ENCODE assay signal across 26 cellular contexts in genomic region chr5:137730331-137730730, GRCh38. TPM values are rescaled to one million over a fixed set of nuclear protein-coding genes. Genes with fewer than 3 reads are reported as not detected.
DNase-seq lines count a peak whose midpoint lies in the region; ATAC-seq, FAIRE-seq and TF ChIP-seq lines count a peak whose summit lies in the region.
"Had no signal": no experiment of that assay in that cellular context is flagged by ENCODE, and none has a peak within 500 bp of the region (broad histone marks: within the 10 kb centered on the region; RNA-seq: fewer than 3 reads in every experiment).

No MANE protein-coding gene starts in this region.

- H2BK5ac ChIP-seq in H9 (ENCODE audit: insufficient read length, low read length), result no peak overlapping the region

- H2BK15ac ChIP-seq in H9 (ENCODE audit: low read depth, low read length), result no peak overlapping the region

- no peak for FAIRE-seq in bronchial epithelial cell (lab: Jason Lieb, UNC)
- FAIRE-seq in HTR-8/SVneo (lab: Jason Lieb, UNC), result no peak
- FAIRE-seq: endometrium, H54, kidney had no signal

- no peak overlapping the region for H2BK20ac ChIP-seq in H9 (ENCODE audit: low read depth, low read length, poor library complexity, severe bottlenecking)

- H3K9ac ChIP-seq in H9 (ENCODE audit: extremely low read depth, insufficient read length, low read length), result no peak overlapping the region

- H3K56ac ChIP-seq in H9 (ENCODE audit: insufficient read length, low read depth, low read length), result no peak overlapping the region

- no peak overlapping the region for H2AK5ac ChIP-seq in H9 (ENCODE audit: insufficient read length, low read length)

- H3K4me1 Mint-ChIP-seq in H9, result peaks cover 3% of the 10 kb centered on the region in 2 experiments; a peak in 3 of 4 replicates

- peaks cover 1% of the 10 kb centered on the region for H3K23me2 ChIP-seq in H9 (ENCODE audit: insufficient read length, low read depth, low read length, poor library complexity, severe bottlenecking)

- no peak overlapping the region for H3T11ph ChIP-seq in H9 (ENCODE audit: low read length)

- TF ChIP-seq CTCF in bronchial epithelial cell (IDR thresholded peaks at IDR 0.05; ENCODE audit: insufficient read depth, low read length, severe bottlenecking) (no peak), H9 (conservative IDR thresholded peaks at IDR 0.05) (no peak)

- no peaks in the 10 kb centered on the region; a peak in 1 of 7 replicates for H3K36me3 Mint-ChIP-seq in H9 (ENCODE audit: insufficient read depth in 1 of 3, low read depth in 3 of 3)
- H3K36me3 Mint-ChIP-seq: naive B cell had no signal

- no peak overlapping the region for H3K4me3 ChIP-seq in bronchial epithelial cell (ENCODE audit: low read depth, low read length)
- H3K4me3 ChIP-seq: body of pancreas had no signal

- peaks cover 6% of the 10 kb centered on the region for H3K79me1 ChIP-seq in H9 (ENCODE audit: insufficient read depth, low read depth, low read length, poor library complexity, severe bottlenecking)

- no peaks in the 10 kb centered on the region for H3K9me3 Mint-ChIP-seq in H9
- H3K9me3 Mint-ChIP-seq: activated naive CD4-positive, alpha-beta T cell treated with anti-CD3 and anti-CD28 coated beads for 36 hours; CD4-positive, alpha-beta T cell; naive B cell had no signal

- H3K23ac ChIP-seq in H9 (ENCODE audit: insufficient read length, low read depth, low read length), result no peak overlapping the region

- no peaks in the 10 kb centered on the region for H3K9me3 ChIP-seq in H9 (ENCODE audit: control insufficient read depth, low read depth, low read length)
- H3K9me3 ChIP-seq: body of pancreas had no signal

- H3K14ac ChIP-seq in H9 (ENCODE audit: insufficient read depth, low read length), result no peak overlapping the region

- H3K79me2 ChIP-seq in H9 (ENCODE audit: insufficient read depth, low read length), result peaks cover 13% of the 10 kb centered on the region

- H3K4me3 Mint-ChIP-seq in H9, result no peak overlapping the region
- H3K4me3 Mint-ChIP-seq: activated CD8-positive, alpha-beta T cell treated with anti-CD3 and anti-CD28 coated beads, Interleukin-2, amount 10 ng/mL, durations not matched to agents 7 days and 5 days; activated naive CD4-positive, alpha-beta T cell treated with anti-CD3 and anti-CD28 coated beads for 36 hours; CD4-positive, alpha-beta T cell; naive B cell had no signal

- DNase-seq in AG08396 (ENCODE audit: low spot score), result peak; percentile 26
- DNase-seq in HS-5 (ENCODE audit: low read depth), result peak; percentile 40
- peak; percentile 96 for DNase-seq in bronchial epithelial cell (ENCODE audit: low read depth)
- DNase-seq in kidney glomerular epithelial cell (lab: John Stamatoyannopoulos, UW), result peak; percentile 40
- DNase-seq in HTR-8/SVneo (ENCODE audit: insufficient read length, low spot score), result no peak
- no peak for DNase-seq in H9
- DNase-seq: activated CD4-positive, CD25-positive, alpha-beta regulatory T cell; activated CD8-positive, alpha-beta T cell treated with anti-CD3 and anti-CD28 coated beads, Interleukin-2, amount 10 ng/mL, durations not matched to agents 7 days and 5 days; activated naive CD4-positive, alpha-beta T cell treated with anti-CD3 and anti-CD28 coated beads for 36 hours; activated T-cell treated with anti-CD3 and anti-CD28 coated beads, Interleukin-2, amount 50 U/mL, for 1 hour; body of pancreas; CD4-positive, alpha-beta T cell; cortex of kidney; DMS153; hypothalamus; kidney; naive B cell; NCI-H524 treated with DMSO at 0.1 percent for 48 hours; occipital lobe; stimulated activated CD4-positive, alpha-beta T cell treated with anti-CD3 and anti-CD28 coated beads, Interleukin-12 subunit alpha, Interleukin-12 subunit beta, amount 100 ng/mL, for 4 hours; T1000 had no signal

- no peak overlapping the region for H2BK12ac ChIP-seq in H9 (ENCODE audit: insufficient read length, low read depth, low read length)

- no peak overlapping the region for H4K91ac ChIP-seq in H9 (ENCODE audit: insufficient read length, low read depth, low read length)

- H3K27ac Mint-ChIP-seq in H9, result no peak overlapping the region
- H3K27ac Mint-ChIP-seq: activated CD8-positive, alpha-beta T cell treated with anti-CD3 and anti-CD28 coated beads, Interleukin-2, amount 10 ng/mL, durations not matched to agents 7 days and 5 days; activated naive CD4-positive, alpha-beta T cell treated with anti-CD3 and anti-CD28 coated beads for 36 hours; CD4-positive, alpha-beta T cell had no signal

- no peaks in the 10 kb centered on the region for H3K36me3 ChIP-seq in bronchial epithelial cell (ENCODE audit: control insufficient read depth, insufficient read depth, low read length)

- no peak overlapping the region for H3K27ac ChIP-seq in H9 (ENCODE audit: insufficient read length, low read depth, low read length)
- H3K27ac ChIP-seq: body of pancreas had no signal

- H3K4ac ChIP-seq in H9 (ENCODE audit: low read depth, low read length), result no peak overlapping the region

- H3K27me3 ChIP-seq in bronchial epithelial cell (ENCODE audit: control insufficient read depth, insufficient read depth, low read length) (no peaks in the 10 kb centered on the region), H9 (ENCODE audit: insufficient read depth, low read length) (no peaks in the 10 kb centered on the region)
- H3K27me3 ChIP-seq: body of pancreas had no signal

- H2BK120ac ChIP-seq in H9 (ENCODE audit: low read depth, low read length, poor library complexity, severe bottlenecking), result no peak overlapping the region

- H4K5ac ChIP-seq in H9 (ENCODE audit: insufficient read length, low read depth, low read length), result no peak overlapping the region

- no peak for ATAC-seq in HG03095 (IDR thresholded peaks at IDR 0.05; ENCODE audit: unreplicated experiment)
- no peak for ATAC-seq in HG03175 (IDR thresholded peaks at IDR 0.05; ENCODE audit: unreplicated experiment)
- ATAC-seq: activated CD8-positive, alpha-beta T cell treated with anti-CD3 and anti-CD28 coated beads, Interleukin-2, amount 10 ng/mL, durations not matched to agents 7 days and 5 days; body of pancreas; SK-N-SH treated with all-trans-retinoic acid at 6 μM for 48 hours had no signal

- H3K4me1 ChIP-seq in H9 (ENCODE audit: insufficient read depth, low read length), result peaks cover 8% of the 10 kb centered on the region; the same call in 1 of the 2 replicates

- no peak overlapping the region for H4K8ac ChIP-seq in H9 (replicated peaks; ENCODE audit: insufficient read length, low read depth, low read length)

- no peak overlapping the region for H3K4me2 ChIP-seq in H9 (ENCODE audit: insufficient read depth, insufficient read length, low read length)

- no peak overlapping the region for H3K18ac ChIP-seq in H9 (ENCODE audit: insufficient read length, low read depth, low read length)

- no peak overlapping the region for H2AFZ ChIP-seq in H9 (ENCODE audit: low read length)

- H3K27me3 Mint-ChIP-seq in H9 (ENCODE audit: low read depth), result no peaks in the 10 kb centered on the region
- H3K27me3 Mint-ChIP-seq: CD4-positive, alpha-beta T cell had no signal

- H4K20me1 ChIP-seq in H9 (ENCODE audit: control insufficient read depth, insufficient read depth, insufficient read length), result no peaks in the 10 kb centered on the region

RNA-seq across cellular contexts. Expression of gene KLHL3, which starts 5.6 kb away (rescaled TPM):
- total RNA-seq in bronchial epithelial cell, result 0.53 and 0.90 TPM in 2 replicates
- 11.8 and 12.8 TPM in 2 replicates for total RNA-seq in H9 (2021)

RNA-seq across cellular contexts. Expression of gene HNRNPA0, which starts 23.8 kb away (rescaled TPM):
- 18.3 and 22.1 TPM in 2 replicates for total RNA-seq in bronchial epithelial cell
- 68.5 and 70.1 TPM in 2 replicates for total RNA-seq in H9 (2021)

Comparison
In these comparisons a context has a peak if more than half of its experiments do, and no peak if none do; other contexts are left out.
1. DNase-seq: peak in AG08396 (single experiment), HS-5 (single experiment), bronchial epithelial cell (single experiment) and kidney glomerular epithelial cell (single experiment); none in HTR-8/SVneo (single experiment) and H9 (single experiment).